In genomic region chr1:239617259-239617658, GRCh38 we compare ENCODE assay signal across 1 cellular context.
TF ChIP-seq lines count a peak whose summit lies in the region.

No MANE protein-coding gene starts in this region.

TF ChIP-seq in GM23338, 12 proteins besides CTCF, POLR2A, EP300 and RAD21 (continued from another document):
- TF ChIP-seq ETS1 (IDR thresholded peaks at IDR 0.05) (no peak), CREB1 (CRISPR knock-in tag; IDR thresholded peaks at IDR 0.05; ENCODE audit: low read depth) (no peak)
